ENCODE assay signal across 1 cellular context in the genomic region with DNA sequence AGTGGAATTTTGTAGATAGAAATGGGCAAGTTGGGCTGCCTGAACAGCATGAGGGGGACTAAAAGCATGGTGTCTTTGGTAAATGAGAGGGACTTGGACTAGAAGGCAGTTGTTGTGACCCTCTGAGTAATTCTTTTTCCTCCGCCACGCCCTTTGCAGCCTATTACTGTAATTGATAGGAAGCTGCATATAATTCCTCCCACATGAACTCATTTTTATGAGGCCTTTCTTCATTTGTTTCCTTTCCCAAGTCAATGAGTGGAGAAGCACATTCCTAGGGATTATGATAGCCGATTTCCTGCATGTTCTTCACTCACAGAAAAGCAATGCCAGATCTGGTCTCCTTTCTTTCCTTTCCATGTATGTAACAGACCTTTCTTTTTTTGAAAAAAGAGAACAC.
TF ChIP-seq lines count a peak whose summit lies in the region.

No MANE protein-coding gene starts in this region.

TF ChIP-seq in WTC11, 78 proteins besides CTCF, POLR2A, EP300 and RAD21 (continued from another document):
- TF ChIP-seq, protein P1, sequence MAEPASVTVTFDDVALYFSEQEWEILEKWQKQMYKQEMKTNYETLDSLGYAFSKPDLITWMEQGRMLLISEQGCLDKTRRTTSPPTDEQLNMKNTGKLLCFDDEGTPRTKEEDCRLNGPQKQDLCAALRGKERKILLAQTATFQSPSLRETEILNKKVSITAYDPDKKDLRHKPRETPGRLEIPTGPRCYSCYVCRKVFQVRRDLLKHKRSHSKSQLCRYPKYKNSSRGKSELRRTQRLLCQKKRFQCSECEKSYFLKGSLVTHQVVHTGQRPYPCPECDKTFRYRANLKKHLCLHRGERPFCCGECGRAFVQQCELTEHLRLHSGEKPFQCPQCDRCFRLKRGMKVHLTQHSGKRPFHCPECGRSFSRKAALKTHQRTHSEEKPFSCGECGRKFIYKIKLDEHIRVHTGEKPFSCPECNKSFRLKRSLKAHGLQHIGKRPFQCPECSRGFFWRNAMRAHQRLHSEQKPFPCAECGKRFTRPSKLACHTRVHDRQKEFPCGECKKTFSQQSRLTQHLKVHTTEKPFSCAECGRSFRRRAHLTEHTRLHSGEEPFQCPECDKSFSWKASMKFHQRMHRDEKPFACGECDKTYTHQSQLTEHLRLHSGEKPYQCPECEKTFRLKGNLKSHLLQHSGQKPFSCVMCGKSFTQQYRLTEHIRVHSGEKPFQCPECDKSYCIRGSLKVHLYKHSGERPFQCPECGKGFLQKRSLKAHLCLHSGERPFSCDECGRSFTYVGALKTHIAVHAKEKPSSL (CRISPR knock-in tag; conservative IDR thresholded peaks at IDR 0.05) = no peak
- TF ChIP-seq, protein P2, sequence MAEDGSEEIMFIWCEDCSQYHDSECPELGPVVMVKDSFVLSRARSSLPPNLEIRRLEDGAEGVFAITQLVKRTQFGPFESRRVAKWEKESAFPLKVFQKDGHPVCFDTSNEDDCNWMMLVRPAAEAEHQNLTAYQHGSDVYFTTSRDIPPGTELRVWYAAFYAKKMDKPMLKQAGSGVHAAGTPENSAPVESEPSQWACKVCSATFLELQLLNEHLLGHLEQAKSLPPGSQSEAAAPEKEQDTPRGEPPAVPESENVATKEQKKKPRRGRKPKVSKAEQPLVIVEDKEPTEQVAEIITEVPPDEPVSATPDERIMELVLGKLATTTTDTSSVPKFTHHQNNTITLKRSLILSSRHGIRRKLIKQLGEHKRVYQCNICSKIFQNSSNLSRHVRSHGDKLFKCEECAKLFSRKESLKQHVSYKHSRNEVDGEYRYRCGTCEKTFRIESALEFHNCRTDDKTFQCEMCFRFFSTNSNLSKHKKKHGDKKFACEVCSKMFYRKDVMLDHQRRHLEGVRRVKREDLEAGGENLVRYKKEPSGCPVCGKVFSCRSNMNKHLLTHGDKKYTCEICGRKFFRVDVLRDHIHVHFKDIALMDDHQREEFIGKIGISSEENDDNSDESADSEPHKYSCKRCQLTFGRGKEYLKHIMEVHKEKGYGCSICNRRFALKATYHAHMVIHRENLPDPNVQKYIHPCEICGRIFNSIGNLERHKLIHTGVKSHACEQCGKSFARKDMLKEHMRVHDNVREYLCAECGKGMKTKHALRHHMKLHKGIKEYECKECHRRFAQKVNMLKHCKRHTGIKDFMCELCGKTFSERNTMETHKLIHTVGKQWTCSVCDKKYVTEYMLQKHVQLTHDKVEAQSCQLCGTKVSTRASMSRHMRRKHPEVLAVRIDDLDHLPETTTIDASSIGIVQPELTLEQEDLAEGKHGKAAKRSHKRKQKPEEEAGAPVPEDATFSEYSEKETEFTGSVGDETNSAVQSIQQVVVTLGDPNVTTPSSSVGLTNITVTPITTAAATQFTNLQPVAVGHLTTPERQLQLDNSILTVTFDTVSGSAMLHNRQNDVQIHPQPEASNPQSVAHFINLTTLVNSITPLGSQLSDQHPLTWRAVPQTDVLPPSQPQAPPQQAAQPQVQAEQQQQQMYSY (CRISPR knock-in tag; IDR thresholded peaks at IDR 0.05) = no peak
- TF ChIP-seq, protein P3, sequence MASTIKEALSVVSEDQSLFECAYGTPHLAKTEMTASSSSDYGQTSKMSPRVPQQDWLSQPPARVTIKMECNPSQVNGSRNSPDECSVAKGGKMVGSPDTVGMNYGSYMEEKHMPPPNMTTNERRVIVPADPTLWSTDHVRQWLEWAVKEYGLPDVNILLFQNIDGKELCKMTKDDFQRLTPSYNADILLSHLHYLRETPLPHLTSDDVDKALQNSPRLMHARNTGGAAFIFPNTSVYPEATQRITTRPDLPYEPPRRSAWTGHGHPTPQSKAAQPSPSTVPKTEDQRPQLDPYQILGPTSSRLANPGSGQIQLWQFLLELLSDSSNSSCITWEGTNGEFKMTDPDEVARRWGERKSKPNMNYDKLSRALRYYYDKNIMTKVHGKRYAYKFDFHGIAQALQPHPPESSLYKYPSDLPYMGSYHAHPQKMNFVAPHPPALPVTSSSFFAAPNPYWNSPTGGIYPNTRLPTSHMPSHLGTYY (CRISPR knock-in tag; IDR thresholded peaks at IDR 0.05) = no peak
- TF ChIP-seq GRHL2 (CRISPR knock-in tag; IDR thresholded peaks at IDR 0.05; ENCODE audit: insufficient replicate concordance, severe bottlenecking) (no peak), ATF1 (CRISPR knock-in tag; IDR thresholded peaks at IDR 0.05) (no peak), GTF2I (CRISPR knock-in tag; conservative IDR thresholded peaks at IDR 0.05) (no peak), NR2C2 (CRISPR knock-in tag; IDR thresholded peaks at IDR 0.05) (no peak)
- TF ChIP-seq, protein P4, sequence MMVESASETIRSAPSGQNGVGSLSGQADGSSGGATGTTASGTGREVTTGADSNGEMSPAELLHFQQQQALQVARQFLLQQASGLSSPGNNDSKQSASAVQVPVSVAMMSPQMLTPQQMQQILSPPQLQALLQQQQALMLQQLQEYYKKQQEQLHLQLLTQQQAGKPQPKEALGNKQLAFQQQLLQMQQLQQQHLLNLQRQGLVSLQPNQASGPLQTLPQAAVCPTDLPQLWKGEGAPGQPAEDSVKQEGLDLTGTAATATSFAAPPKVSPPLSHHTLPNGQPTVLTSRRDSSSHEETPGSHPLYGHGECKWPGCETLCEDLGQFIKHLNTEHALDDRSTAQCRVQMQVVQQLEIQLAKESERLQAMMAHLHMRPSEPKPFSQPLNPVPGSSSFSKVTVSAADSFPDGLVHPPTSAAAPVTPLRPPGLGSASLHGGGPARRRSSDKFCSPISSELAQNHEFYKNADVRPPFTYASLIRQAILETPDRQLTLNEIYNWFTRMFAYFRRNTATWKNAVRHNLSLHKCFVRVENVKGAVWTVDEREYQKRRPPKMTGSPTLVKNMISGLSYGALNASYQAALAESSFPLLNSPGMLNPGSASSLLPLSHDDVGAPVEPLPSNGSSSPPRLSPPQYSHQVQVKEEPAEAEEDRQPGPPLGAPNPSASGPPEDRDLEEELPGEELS (CRISPR knock-in tag; IDR thresholded peaks at IDR 0.05) = no peak
- TF ChIP-seq, protein P5, sequence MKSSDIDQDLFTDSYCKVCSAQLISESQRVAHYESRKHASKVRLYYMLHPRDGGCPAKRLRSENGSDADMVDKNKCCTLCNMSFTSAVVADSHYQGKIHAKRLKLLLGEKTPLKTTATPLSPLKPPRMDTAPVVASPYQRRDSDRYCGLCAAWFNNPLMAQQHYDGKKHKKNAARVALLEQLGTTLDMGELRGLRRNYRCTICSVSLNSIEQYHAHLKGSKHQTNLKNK (CRISPR knock-in tag; IDR thresholded peaks at IDR 0.05) = no peak
- TF ChIP-seq, protein P6, sequence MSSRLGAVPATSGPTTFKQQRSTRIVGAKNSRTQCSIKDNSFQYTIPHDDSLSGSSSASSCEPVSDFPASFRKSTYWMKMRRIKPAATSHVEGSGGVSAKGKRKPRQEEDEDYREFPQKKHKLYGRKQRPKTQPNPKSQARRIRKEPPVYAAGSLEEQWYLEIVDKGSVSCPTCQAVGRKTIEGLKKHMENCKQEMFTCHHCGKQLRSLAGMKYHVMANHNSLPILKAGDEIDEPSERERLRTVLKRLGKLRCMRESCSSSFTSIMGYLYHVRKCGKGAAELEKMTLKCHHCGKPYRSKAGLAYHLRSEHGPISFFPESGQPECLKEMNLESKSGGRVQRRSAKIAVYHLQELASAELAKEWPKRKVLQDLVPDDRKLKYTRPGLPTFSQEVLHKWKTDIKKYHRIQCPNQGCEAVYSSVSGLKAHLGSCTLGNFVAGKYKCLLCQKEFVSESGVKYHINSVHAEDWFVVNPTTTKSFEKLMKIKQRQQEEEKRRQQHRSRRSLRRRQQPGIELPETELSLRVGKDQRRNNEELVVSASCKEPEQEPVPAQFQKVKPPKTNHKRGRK (CRISPR knock-in tag; IDR thresholded peaks at IDR 0.05; ENCODE audit: borderline replicate concordance) = no peak
- TF ChIP-seq, protein P7, sequence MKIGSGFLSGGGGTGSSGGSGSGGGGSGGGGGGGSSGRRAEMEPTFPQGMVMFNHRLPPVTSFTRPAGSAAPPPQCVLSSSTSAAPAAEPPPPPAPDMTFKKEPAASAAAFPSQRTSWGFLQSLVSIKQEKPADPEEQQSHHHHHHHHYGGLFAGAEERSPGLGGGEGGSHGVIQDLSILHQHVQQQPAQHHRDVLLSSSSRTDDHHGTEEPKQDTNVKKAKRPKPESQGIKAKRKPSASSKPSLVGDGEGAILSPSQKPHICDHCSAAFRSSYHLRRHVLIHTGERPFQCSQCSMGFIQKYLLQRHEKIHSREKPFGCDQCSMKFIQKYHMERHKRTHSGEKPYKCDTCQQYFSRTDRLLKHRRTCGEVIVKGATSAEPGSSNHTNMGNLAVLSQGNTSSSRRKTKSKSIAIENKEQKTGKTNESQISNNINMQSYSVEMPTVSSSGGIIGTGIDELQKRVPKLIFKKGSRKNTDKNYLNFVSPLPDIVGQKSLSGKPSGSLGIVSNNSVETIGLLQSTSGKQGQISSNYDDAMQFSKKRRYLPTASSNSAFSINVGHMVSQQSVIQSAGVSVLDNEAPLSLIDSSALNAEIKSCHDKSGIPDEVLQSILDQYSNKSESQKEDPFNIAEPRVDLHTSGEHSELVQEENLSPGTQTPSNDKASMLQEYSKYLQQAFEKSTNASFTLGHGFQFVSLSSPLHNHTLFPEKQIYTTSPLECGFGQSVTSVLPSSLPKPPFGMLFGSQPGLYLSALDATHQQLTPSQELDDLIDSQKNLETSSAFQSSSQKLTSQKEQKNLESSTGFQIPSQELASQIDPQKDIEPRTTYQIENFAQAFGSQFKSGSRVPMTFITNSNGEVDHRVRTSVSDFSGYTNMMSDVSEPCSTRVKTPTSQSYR (CRISPR knock-in tag; IDR thresholded peaks at IDR 0.05) = no peak
- TF ChIP-seq, protein P8, sequence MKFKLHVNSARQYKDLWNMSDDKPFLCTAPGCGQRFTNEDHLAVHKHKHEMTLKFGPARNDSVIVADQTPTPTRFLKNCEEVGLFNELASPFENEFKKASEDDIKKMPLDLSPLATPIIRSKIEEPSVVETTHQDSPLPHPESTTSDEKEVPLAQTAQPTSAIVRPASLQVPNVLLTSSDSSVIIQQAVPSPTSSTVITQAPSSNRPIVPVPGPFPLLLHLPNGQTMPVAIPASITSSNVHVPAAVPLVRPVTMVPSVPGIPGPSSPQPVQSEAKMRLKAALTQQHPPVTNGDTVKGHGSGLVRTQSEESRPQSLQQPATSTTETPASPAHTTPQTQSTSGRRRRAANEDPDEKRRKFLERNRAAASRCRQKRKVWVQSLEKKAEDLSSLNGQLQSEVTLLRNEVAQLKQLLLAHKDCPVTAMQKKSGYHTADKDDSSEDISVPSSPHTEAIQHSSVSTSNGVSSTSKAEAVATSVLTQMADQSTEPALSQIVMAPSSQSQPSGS (CRISPR knock-in tag; IDR thresholded peaks at IDR 0.05; ENCODE audit: borderline replicate concordance, low read depth) = no peak
- TF ChIP-seq, protein P9, sequence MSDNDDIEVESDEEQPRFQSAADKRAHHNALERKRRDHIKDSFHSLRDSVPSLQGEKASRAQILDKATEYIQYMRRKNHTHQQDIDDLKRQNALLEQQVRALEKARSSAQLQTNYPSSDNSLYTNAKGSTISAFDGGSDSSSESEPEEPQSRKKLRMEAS (CRISPR knock-in tag; IDR thresholded peaks at IDR 0.05) = no peak
- TF ChIP-seq, protein P10, sequence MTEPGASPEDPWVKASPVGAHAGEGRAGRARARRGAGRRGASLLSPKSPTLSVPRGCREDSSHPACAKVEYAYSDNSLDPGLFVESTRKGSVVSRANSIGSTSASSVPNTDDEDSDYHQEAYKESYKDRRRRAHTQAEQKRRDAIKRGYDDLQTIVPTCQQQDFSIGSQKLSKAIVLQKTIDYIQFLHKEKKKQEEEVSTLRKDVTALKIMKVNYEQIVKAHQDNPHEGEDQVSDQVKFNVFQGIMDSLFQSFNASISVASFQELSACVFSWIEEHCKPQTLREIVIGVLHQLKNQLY (CRISPR knock-in tag; IDR thresholded peaks at IDR 0.05) = no peak
